In genomic region chr5:41980870-41981269, GRCh38 we compare ENCODE assay signal across 36 cellular contexts.
"Had no signal": no experiment of that assay in that cellular context is flagged by ENCODE, and none has a peak within 500 bp of the region (broad histone marks: within the 10 kb centered on the region; RNA-seq: fewer than 3 reads in every experiment).

No MANE protein-coding gene starts in this region.

- H3K4me3 ChIP-seq: MG63 had no signal

- H3K9me3 ChIP-seq: MG63 had no signal

- H3K36me3 ChIP-seq: MG63 had no signal

- DNase-seq: Karpas-422, Kasumi-1, MG63, MM.1S, MV-4-11, NCI-H1048, NCI-H1092, NCI-H1092 treated with DMSO at 0.1 percent for 48 hours, NCI-H1105, NCI-H1105 treated with DMSO at 0.1 percent for 48 hours, NCI-H1417, NCI-H1417 treated with DMSO at 0.1 percent for 48 hours, NCI-H1436, NCI-H1436 treated with DMSO at 0.1 percent for 48 hours, NCI-H146, NCI-H1694, NCI-H1694 treated with DMSO at 0.1 percent for 48 hours, NCI-H187, NCI-H187 treated with DMSO at 0.1 percent for 48 hours, NCI-H1930, NCI-H2029, NCI-H2029 treated with DMSO at 0.1 percent for 48 hours, NCI-H2081, NCI-H2081 treated with DMSO at 0.1 percent for 48 hours, NCI-H2107, NCI-H2171, NCI-H2171 treated with DMSO at 0.1 percent for 48 hours, NCI-H2227 treated with DMSO at 0.1 percent for 48 hours, NCI-H226, NCI-H345, NCI-H446, NCI-H446 treated with DMSO at 0.1 percent for 48 hours, NCI-H510A, NCI-H510A treated with DMSO at 0.1 percent for 48 hours, NCI-H524, NCI-H524 treated with DMSO at 0.1 percent for 48 hours had no signal
